In the genomic region with DNA sequence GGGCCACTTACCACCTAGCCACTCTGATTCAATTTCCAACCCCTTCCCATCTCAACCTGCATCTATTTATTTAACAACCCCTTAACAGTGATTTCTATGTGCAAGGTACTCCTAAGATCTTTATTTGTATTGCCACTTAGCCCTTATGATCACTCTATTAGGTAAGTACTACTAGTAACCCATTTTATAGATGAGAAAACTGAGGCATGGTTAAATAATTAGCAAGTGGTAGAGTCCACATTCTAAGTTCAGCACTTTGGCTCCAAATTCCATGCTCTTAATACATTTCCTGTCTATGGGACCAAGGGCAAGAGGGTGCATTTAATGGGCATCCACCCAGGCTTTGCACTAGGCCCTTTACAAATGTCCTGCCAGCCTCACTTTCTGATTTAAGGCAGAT, we compare ENCODE assay signal across 1 cellular context.
TF ChIP-seq lines count a peak whose summit lies in the region.

No MANE protein-coding gene starts in this region.

TF ChIP-seq in HepG2, 621 proteins besides CTCF, POLR2A, EP300 and RAD21:
- TF ChIP-seq ZFP41 (CRISPR knock-in tag; IDR thresholded peaks at IDR 0.05; ENCODE audit: borderline replicate concordance) (no peak), ZNF629 (CRISPR knock-in tag; conservative IDR thresholded peaks at IDR 0.05) (peak; percentile 50), HNRNPH1 (optimal IDR thresholded peaks at IDR 0.05; ENCODE audit: low read depth, low read length) (no peak), FOXK1 (CRISPR knock-in tag; IDR thresholded peaks at IDR 0.05; ENCODE audit: borderline replicate concordance, low read depth) (no peak)
- TF ChIP-seq, protein P1, sequence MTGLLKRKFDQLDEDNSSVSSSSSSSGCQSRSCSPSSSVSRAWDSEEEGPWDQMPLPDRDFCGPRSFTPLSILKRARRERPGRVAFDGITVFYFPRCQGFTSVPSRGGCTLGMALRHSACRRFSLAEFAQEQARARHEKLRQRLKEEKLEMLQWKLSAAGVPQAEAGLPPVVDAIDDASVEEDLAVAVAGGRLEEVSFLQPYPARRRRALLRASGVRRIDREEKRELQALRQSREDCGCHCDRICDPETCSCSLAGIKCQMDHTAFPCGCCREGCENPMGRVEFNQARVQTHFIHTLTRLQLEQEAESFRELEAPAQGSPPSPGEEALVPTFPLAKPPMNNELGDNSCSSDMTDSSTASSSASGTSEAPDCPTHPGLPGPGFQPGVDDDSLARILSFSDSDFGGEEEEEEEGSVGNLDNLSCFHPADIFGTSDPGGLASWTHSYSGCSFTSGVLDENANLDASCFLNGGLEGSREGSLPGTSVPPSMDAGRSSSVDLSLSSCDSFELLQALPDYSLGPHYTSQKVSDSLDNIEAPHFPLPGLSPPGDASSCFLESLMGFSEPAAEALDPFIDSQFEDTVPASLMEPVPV (CRISPR knock-in tag; IDR thresholded peaks at IDR 0.05), result no peak
TF ChIP-seq in HepG2: peak in this region for 1.
